In genomic region chr16:23949630-23950290, GRCh38 we compare ENCODE assay signal across 8 cellular contexts.
DNase-seq lines count a peak whose midpoint lies in the region; ATAC-seq, FAIRE-seq and TF ChIP-seq lines count a peak whose summit lies in the region.

No MANE protein-coding gene starts in this region.

- H3F3A ChIP-seq in OCI-LY1 (ENCODE audit: insufficient read depth, low read length), result no peaks in the 10 kb centered on the region

- H3K27me3 ChIP-seq in OCI-LY1 (ENCODE audit: insufficient read depth, low read length) (no peaks in the 10 kb centered on the region), sigmoid colon (no peaks in the 10 kb centered on the region)

- H3K4me3 ChIP-seq in OCI-LY1 (ENCODE audit: low read depth, low read length, poor library complexity, severe bottlenecking), result no peak overlapping the region
- H3K4me3 ChIP-seq in sigmoid colon, result no peak overlapping the region

- ATAC-seq in sciatic nerve (peak; percentile 36), HG02884 (IDR thresholded peaks at IDR 0.05; ENCODE audit: unreplicated experiment) (no peak), HG03469 (IDR thresholded peaks at IDR 0.05; ENCODE audit: unreplicated experiment) (no peak)

- peaks cover 16% of the 10 kb centered on the region for H3K4me1 ChIP-seq in OCI-LY1 (ENCODE audit: insufficient read depth, low read length, severe bottlenecking)
- peaks cover 0 to 41% (median 32%) of the 10 kb centered on the region in 4 donors for H3K4me1 ChIP-seq in sigmoid colon

- peak; percentile 8 for DNase-seq in GM12891 (ENCODE audit: insufficient read length, low spot score)
- peak; percentile 28 for DNase-seq in activated T-helper 9 cell treated with anti-CD3 and anti-CD28 coated beads, Interleukin-2, amount 50 U/mL, for 16 hours (ENCODE audit: low read depth)
- no peak for DNase-seq in sciatic nerve (ENCODE audit: low spot score)
- no peak for DNase-seq in sigmoid colon
- DNase-seq in NCI-H446 (lab: John Stamatoyannopoulos, UW), result no peak

- WGBS in sigmoid colon, 2 donors, result 35 to 82% methylated on average over 5 of the region's 5 CpGs

- H3K9me3 ChIP-seq in OCI-LY1 (ENCODE audit: low read length), result no peaks in the 10 kb centered on the region
- no peaks in the 10 kb centered on the region for H3K9me3 ChIP-seq in sigmoid colon

- H3K36me3 ChIP-seq in OCI-LY1 (ENCODE audit: insufficient read depth, low read length) (no peaks in the 10 kb centered on the region), sigmoid colon (no peaks in the 10 kb centered on the region)

- intact Hi-C loops in sciatic nerve (cut with DNase I), result no loop called here
- intact Hi-C loops in sigmoid colon (cut with DNase I), result loop anchor here (5.0 kb wide), 1 partner anchor 92 kb away; no protein-coding TSS in a partner anchor

- no peak for TF ChIP-seq POLR2A in GM12891 (IDR thresholded peaks at IDR 0.05; ENCODE audit: low read depth, low read length)
- no peak for TF ChIP-seq POLR2A in sigmoid colon (IDR thresholded peaks at IDR 0.05)

- H2AFZ ChIP-seq in OCI-LY1 (ENCODE audit: low read length), result no peak overlapping the region

- no peaks in the 10 kb centered on the region for H3K9me2 ChIP-seq in OCI-LY1 (ENCODE audit: low read depth, low read length)

- H3K79me2 ChIP-seq in OCI-LY1 (ENCODE audit: insufficient read depth, low read length), result no peaks in the 10 kb centered on the region

- no peaks in the 10 kb centered on the region for H4K20me1 ChIP-seq in OCI-LY1 (ENCODE audit: insufficient read depth, low read length)

- FAIRE-seq in GM12891 (lab: Jason Lieb, UNC), result peak; percentile 70

- TF ChIP-seq EP300 in sigmoid colon (IDR thresholded peaks at IDR 0.05), result no peak

- TF ChIP-seq CTCF in OCI-LY1 (IDR thresholded peaks at IDR 0.05; ENCODE audit: low read length) (no peak), sigmoid colon (IDR thresholded peaks at IDR 0.05) (no peak)

- H3K27ac ChIP-seq in OCI-LY1 (ENCODE audit: low read depth, low read length, poor library complexity, severe bottlenecking) (peak overlapping the region; percentile 51), sigmoid colon (no peak overlapping the region)

- H3K9ac ChIP-seq in OCI-LY1 (ENCODE audit: low read length), result no peak overlapping the region

- H3K4me2 ChIP-seq in OCI-LY1 (ENCODE audit: low read length), result peak overlapping the region; percentile 5; the same call in 1 of the 2 replicates

TF ChIP-seq in GM12891, 5 proteins besides CTCF, POLR2A, EP300 and RAD21:
- TF ChIP-seq TAF1 (IDR thresholded peaks at IDR 0.05; ENCODE audit: low read depth, low read length) (no peak), SPI1 (IDR thresholded peaks at IDR 0.05; ENCODE audit: low read depth, low read length) (peak; percentile 83), POU2F2 (IDR thresholded peaks at IDR 0.05; ENCODE audit: low read depth, low read length) (no peak), POLR2AphosphoS5 (IDR thresholded peaks at IDR 0.05; ENCODE audit: low read depth, low read length) (no peak), PAX5 (IDR thresholded peaks at IDR 0.05; ENCODE audit: insufficient read depth, low read length, severe bottlenecking) (no peak)

Comparison
In these comparisons a context has a peak if more than half of its experiments do, and no peak if none do; other contexts are left out.
1. DNase-seq: peak in GM12891 (single experiment) and activated T-helper 9 cell treated with anti-CD3 and anti-CD28 coated beads, Interleukin-2, amount 50 U/mL, for 16 hours (single experiment); none in sciatic nerve (single experiment), sigmoid colon (single experiment) and NCI-H446 (0 of 2).